ENCODE assay signal across 1 cellular context in genomic region chr1:12525311-12526181, GRCh38.
TF ChIP-seq lines count a peak whose summit lies in the region.

No MANE protein-coding gene starts in this region.

TF ChIP-seq in HepG2, 621 proteins besides CTCF, POLR2A, EP300 and RAD21 (continued from another document and continues in another):
- TF ChIP-seq, protein P1, sequence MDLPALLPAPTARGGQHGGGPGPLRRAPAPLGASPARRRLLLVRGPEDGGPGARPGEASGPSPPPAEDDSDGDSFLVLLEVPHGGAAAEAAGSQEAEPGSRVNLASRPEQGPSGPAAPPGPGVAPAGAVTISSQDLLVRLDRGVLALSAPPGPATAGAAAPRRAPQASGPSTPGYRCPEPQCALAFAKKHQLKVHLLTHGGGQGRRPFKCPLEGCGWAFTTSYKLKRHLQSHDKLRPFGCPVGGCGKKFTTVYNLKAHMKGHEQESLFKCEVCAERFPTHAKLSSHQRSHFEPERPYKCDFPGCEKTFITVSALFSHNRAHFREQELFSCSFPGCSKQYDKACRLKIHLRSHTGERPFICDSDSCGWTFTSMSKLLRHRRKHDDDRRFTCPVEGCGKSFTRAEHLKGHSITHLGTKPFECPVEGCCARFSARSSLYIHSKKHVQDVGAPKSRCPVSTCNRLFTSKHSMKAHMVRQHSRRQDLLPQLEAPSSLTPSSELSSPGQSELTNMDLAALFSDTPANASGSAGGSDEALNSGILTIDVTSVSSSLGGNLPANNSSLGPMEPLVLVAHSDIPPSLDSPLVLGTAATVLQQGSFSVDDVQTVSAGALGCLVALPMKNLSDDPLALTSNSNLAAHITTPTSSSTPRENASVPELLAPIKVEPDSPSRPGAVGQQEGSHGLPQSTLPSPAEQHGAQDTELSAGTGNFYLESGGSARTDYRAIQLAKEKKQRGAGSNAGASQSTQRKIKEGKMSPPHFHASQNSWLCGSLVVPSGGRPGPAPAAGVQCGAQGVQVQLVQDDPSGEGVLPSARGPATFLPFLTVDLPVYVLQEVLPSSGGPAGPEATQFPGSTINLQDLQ (CRISPR knock-in tag; IDR thresholded peaks at IDR 0.05): peak; percentile 56; the same call in 1 of the 2 replicates
- TF ChIP-seq PHF20 (CRISPR knock-in tag; IDR thresholded peaks at IDR 0.05): 0 out of 2 replicates have a peak, but pooled peaks have one; percentile 22
- TF ChIP-seq KDM4B (CRISPR knock-in tag; IDR thresholded peaks at IDR 0.05): peak; percentile 16; the same call in 1 of the 2 replicates
- peak; percentile 90 for TF ChIP-seq HDAC1 (CRISPR knock-in tag; IDR thresholded peaks at IDR 0.05)
- TF ChIP-seq FOXK2 (IDR thresholded peaks at IDR 0.05): peak; percentile 21; the same call in 1 of the 2 replicates
- TF ChIP-seq ZNF550 (CRISPR knock-in tag; IDR thresholded peaks at IDR 0.05; ENCODE audit: borderline replicate concordance): no peak
- TF ChIP-seq SOX6 (IDR thresholded peaks at IDR 0.05): no peak
- peak; percentile 97 for TF ChIP-seq SOX6 (CRISPR knock-in tag; IDR thresholded peaks at IDR 0.05)
- no peak; the same call in 1 of the 2 replicates for TF ChIP-seq CCDC6 (CRISPR knock-in tag; IDR thresholded peaks at IDR 0.05)
- no peak for TF ChIP-seq TBP (CRISPR knock-in tag; IDR thresholded peaks at IDR 0.05)
- TF ChIP-seq, protein P2, sequence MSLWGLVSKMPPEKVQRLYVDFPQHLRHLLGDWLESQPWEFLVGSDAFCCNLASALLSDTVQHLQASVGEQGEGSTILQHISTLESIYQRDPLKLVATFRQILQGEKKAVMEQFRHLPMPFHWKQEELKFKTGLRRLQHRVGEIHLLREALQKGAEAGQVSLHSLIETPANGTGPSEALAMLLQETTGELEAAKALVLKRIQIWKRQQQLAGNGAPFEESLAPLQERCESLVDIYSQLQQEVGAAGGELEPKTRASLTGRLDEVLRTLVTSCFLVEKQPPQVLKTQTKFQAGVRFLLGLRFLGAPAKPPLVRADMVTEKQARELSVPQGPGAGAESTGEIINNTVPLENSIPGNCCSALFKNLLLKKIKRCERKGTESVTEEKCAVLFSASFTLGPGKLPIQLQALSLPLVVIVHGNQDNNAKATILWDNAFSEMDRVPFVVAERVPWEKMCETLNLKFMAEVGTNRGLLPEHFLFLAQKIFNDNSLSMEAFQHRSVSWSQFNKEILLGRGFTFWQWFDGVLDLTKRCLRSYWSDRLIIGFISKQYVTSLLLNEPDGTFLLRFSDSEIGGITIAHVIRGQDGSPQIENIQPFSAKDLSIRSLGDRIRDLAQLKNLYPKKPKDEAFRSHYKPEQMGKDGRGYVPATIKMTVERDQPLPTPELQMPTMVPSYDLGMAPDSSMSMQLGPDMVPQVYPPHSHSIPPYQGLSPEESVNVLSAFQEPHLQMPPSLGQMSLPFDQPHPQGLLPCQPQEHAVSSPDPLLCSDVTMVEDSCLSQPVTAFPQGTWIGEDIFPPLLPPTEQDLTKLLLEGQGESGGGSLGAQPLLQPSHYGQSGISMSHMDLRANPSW (CRISPR knock-in tag; IDR thresholded peaks at IDR 0.05; ENCODE audit: borderline replicate concordance): peak; percentile 32; the same call in 1 of the 2 replicates
- no peak for TF ChIP-seq KLF9 (CRISPR knock-in tag; IDR thresholded peaks at IDR 0.05; ENCODE audit: low read depth)
- TF ChIP-seq ZBTB4 (CRISPR knock-in tag; IDR thresholded peaks at IDR 0.05; ENCODE audit: borderline replicate concordance): peak; percentile 81; the same call in 1 of the 2 replicates
- no peak for TF ChIP-seq CENPT (CRISPR knock-in tag; IDR thresholded peaks at IDR 0.05; ENCODE audit: low read depth)
- TF ChIP-seq SAP130 (CRISPR knock-in tag; IDR thresholded peaks at IDR 0.05; ENCODE audit: low read depth): peak; percentile 82
- TF ChIP-seq, protein P3, sequence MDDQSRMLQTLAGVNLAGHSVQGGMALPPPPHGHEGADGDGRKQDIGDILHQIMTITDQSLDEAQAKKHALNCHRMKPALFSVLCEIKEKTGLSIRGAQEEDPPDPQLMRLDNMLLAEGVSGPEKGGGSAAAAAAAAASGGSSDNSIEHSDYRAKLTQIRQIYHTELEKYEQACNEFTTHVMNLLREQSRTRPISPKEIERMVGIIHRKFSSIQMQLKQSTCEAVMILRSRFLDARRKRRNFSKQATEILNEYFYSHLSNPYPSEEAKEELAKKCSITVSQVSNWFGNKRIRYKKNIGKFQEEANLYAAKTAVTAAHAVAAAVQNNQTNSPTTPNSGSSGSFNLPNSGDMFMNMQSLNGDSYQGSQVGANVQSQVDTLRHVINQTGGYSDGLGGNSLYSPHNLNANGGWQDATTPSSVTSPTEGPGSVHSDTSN (CRISPR knock-in tag; IDR thresholded peaks at IDR 0.05; ENCODE audit: borderline replicate concordance): no peak
- peak; percentile 96 for TF ChIP-seq MED1 (CRISPR knock-in tag; IDR thresholded peaks at IDR 0.05)
- peak; percentile 86 for TF ChIP-seq MEF2D (CRISPR knock-in tag; IDR thresholded peaks at IDR 0.05)
- no peak for TF ChIP-seq DNMT1 (CRISPR knock-in tag; IDR thresholded peaks at IDR 0.05)
- TF ChIP-seq ZNF326 (CRISPR knock-in tag; IDR thresholded peaks at IDR 0.05; ENCODE audit: borderline replicate concordance): no peak
- TF ChIP-seq GMEB1 (CRISPR knock-in tag; IDR thresholded peaks at IDR 0.05; ENCODE audit: borderline replicate concordance): no peak
- TF ChIP-seq GTF3A (CRISPR knock-in tag; conservative IDR thresholded peaks at IDR 0.05): no peak
- no peak for TF ChIP-seq NFATC3 (CRISPR knock-in tag; IDR thresholded peaks at IDR 0.05)
- no peak for TF ChIP-seq ZFP36L2 (CRISPR knock-in tag; IDR thresholded peaks at IDR 0.05)
- TF ChIP-seq ZSCAN25 (CRISPR knock-in tag; IDR thresholded peaks at IDR 0.05): peak; percentile 72; the same call in 1 of the 2 replicates
- TF ChIP-seq ZNF276 (CRISPR knock-in tag; IDR thresholded peaks at IDR 0.05; ENCODE audit: low read depth): no peak
- 0 out of 2 replicates have a peak, but pooled peaks have one; percentile 33 for TF ChIP-seq ZNF124 (CRISPR knock-in tag; IDR thresholded peaks at IDR 0.05)
- TF ChIP-seq ZNF710 (CRISPR knock-in tag; IDR thresholded peaks at IDR 0.05; ENCODE audit: borderline replicate concordance): peak; percentile 94; the same call in 1 of the 2 replicates
- TF ChIP-seq RORA (CRISPR knock-in tag; IDR thresholded peaks at IDR 0.05): no peak
- TF ChIP-seq CSRNP2 (CRISPR knock-in tag; conservative IDR thresholded peaks at IDR 0.05; ENCODE audit: low read depth): no peak
- TF ChIP-seq IKZF4 (CRISPR knock-in tag; IDR thresholded peaks at IDR 0.05; ENCODE audit: borderline replicate concordance, low read depth, not compliant biosample characterization): peak; percentile 53
- TF ChIP-seq, protein P4, sequence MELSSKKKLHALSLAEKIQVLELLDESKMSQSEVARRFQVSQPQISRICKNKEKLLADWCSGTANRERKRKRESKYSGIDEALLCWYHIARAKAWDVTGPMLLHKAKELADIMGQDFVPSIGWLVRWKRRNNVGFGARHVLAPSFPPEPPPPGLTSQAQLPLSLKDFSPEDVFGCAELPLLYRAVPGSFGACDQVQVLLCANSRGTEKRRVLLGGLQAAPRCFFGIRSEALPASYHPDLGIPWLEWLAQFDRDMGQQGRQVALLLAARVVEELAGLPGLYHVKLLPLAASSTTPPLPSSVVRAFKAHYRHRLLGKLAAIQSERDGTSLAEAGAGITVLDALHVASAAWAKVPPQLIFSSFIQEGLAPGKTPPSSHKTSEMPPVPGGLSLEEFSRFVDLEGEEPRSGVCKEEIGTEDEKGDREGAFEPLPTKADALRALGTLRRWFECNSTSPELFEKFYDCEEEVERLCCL (CRISPR knock-in tag; IDR thresholded peaks at IDR 0.05; ENCODE audit: borderline replicate concordance): no peak
- peak; percentile 89 for TF ChIP-seq IKZF5 (CRISPR knock-in tag; IDR thresholded peaks at IDR 0.05)
- TF ChIP-seq ZNF660 (CRISPR knock-in tag; IDR thresholded peaks at IDR 0.05; ENCODE audit: borderline replicate concordance, low read depth): no peak
- TF ChIP-seq ZNF232 (CRISPR knock-in tag; IDR thresholded peaks at IDR 0.05; ENCODE audit: borderline replicate concordance): no peak
- TF ChIP-seq, protein P5, sequence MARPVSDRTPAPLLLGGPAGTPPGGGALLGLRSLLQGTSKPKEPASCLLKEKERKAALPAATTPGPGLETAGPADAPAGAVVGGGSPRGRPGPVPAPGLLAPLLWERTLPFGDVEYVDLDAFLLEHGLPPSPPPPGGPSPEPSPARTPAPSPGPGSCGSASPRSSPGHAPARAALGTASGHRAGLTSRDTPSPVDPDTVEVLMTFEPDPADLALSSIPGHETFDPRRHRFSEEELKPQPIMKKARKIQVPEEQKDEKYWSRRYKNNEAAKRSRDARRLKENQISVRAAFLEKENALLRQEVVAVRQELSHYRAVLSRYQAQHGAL (CRISPR knock-in tag; IDR thresholded peaks at IDR 0.05; ENCODE audit: not compliant biosample characterization): no peak
